ENCODE assay signal across 20 cellular contexts in genomic region chr3:56624725-56625124, GRCh38. TPM values are rescaled to one million over a fixed set of nuclear protein-coding genes. Genes with fewer than 3 reads are reported as not detected.
DNase-seq lines count a peak whose midpoint lies in the region; ATAC-seq and TF ChIP-seq lines count a peak whose summit lies in the region.
"Had no signal": no experiment of that assay in that cellular context is flagged by ENCODE, and none has a peak within 500 bp of the region (broad histone marks: within the 10 kb centered on the region; RNA-seq: fewer than 3 reads in every experiment).

No MANE protein-coding gene starts in this region.

- H3K4me1 Mint-ChIP-seq in activated T-cell treated with anti-CD3 and anti-CD28 coated beads, Interleukin-2, amount 50 U/mL, for 24 hours (ENCODE audit: low read depth), result peaks cover 26% of the 10 kb centered on the region
- H3K4me1 Mint-ChIP-seq in HFFc6 (ENCODE audit: low read depth), result peaks cover 31% of the 10 kb centered on the region
- peaks cover 2 to 27% of the 10 kb centered on the region in 2 donors for H3K4me1 Mint-ChIP-seq in effector memory CD8-positive, alpha-beta T cell (ENCODE audit: low read depth in 2 of 2)
- no peaks in the 10 kb centered on the region for H3K4me1 Mint-ChIP-seq in T-helper 2 cell treated with Interferon-gamma antibody and Interleukin-4, amounts not matched to agents 5 μg/mL and 100 μg/mL, for 36 hours (ENCODE audit: low read depth)

- no peak for TF ChIP-seq CTCF in HFFc6 (IDR thresholded peaks at IDR 0.05)

- ATAC-seq in effector memory CD8-positive, alpha-beta T cell (replicated peaks), result no peak
- ATAC-seq in HG03469 (IDR thresholded peaks at IDR 0.05; ENCODE audit: unreplicated experiment) (no peak), HG03095 (IDR thresholded peaks at IDR 0.05; ENCODE audit: unreplicated experiment) (no peak)
- ATAC-seq: A549; pancreas; stimulated activated memory B cell treated with anti-CD40 and anti-IgM and Interleukin-4, amounts not matched to agents 10 μg/mL and 1 μg/mL and 100 μg/mL, for 72 hours had no signal

- H3K4me3 Mint-ChIP-seq in activated T-cell treated with anti-CD3 and anti-CD28 coated beads, Interleukin-2, amount 50 U/mL, for 24 hours, result no peak overlapping the region
- no peak overlapping the region; the same call in 1 of the 2 replicates for H3K4me3 Mint-ChIP-seq in HFFc6
- H3K4me3 Mint-ChIP-seq in effector memory CD8-positive, alpha-beta T cell, result no peak overlapping the region
- no peak overlapping the region for H3K4me3 Mint-ChIP-seq in T-helper 2 cell treated with Interferon-gamma antibody and Interleukin-4, amounts not matched to agents 5 μg/mL and 100 μg/mL, for 36 hours
- H3K4me3 Mint-ChIP-seq: stimulated activated memory B cell treated with anti-CD40 and anti-IgM and Interleukin-4, amounts not matched to agents 10 μg/mL and 1 μg/mL and 100 μg/mL, for 72 hours had no signal

- DNase-seq in activated T-cell treated with anti-CD3 and anti-CD28 coated beads, Interleukin-2, amount 50 U/mL, for 24 hours, result no peak
- DNase-seq in activated T-cell treated with anti-CD3 and anti-CD28 coated beads, Interleukin-2, amount 50 U/mL, for 48 hours, result no peak
- DNase-seq in HFFc6 (peak; percentile 39), non-pigmented ciliary epithelial cell (ENCODE audit: low read depth) (peak; percentile 28)
- DNase-seq in effector memory CD8-positive, alpha-beta T cell, result no peak
- DNase-seq in T-helper 2 cell treated with Interferon-gamma antibody and Interleukin-4, amounts not matched to agents 5 μg/mL and 100 μg/mL, for 36 hours (ENCODE audit: low spot score), result no peak
- DNase-seq: activated CD4-positive, alpha-beta T cell treated with anti-CD3 and anti-CD28 coated beads for 48 hours; activated T-cell treated with anti-CD3 and anti-CD28 coated beads, Interleukin-2, amount 50 U/mL, for 1 hour; amygdala; Calu3; colonic mucosa; NCI-H1105; pancreas; SHP77 treated with DMSO at 0.1 percent for 48 hours; small intestine; T1000 had no signal

- peak overlapping the region; percentile 63 for H3K27ac Mint-ChIP-seq in activated T-cell treated with anti-CD3 and anti-CD28 coated beads, Interleukin-2, amount 50 U/mL, for 24 hours
- peak overlapping the region; percentile 71 for H3K27ac Mint-ChIP-seq in HFFc6
- peak overlapping the region; percentile 59 to 77 for H3K27ac Mint-ChIP-seq in effector memory CD8-positive, alpha-beta T cell
- no peak overlapping the region for H3K27ac Mint-ChIP-seq in T-helper 2 cell treated with Interferon-gamma antibody and Interleukin-4, amounts not matched to agents 5 μg/mL and 100 μg/mL, for 36 hours
- H3K27ac Mint-ChIP-seq: stimulated activated memory B cell treated with anti-CD40 and anti-IgM and Interleukin-4, amounts not matched to agents 10 μg/mL and 1 μg/mL and 100 μg/mL, for 72 hours had no signal

- H3K27me3 Mint-ChIP-seq in activated T-cell treated with anti-CD3 and anti-CD28 coated beads, Interleukin-2, amount 50 U/mL, for 24 hours, result no peaks in the 10 kb centered on the region
- peaks cover 5% of the 10 kb centered on the region for H3K27me3 Mint-ChIP-seq in HFFc6 (ENCODE audit: insufficient read depth)
- no peaks in the 10 kb centered on the region for H3K27me3 Mint-ChIP-seq in effector memory CD8-positive, alpha-beta T cell
- no peaks in the 10 kb centered on the region for H3K27me3 Mint-ChIP-seq in T-helper 2 cell treated with Interferon-gamma antibody and Interleukin-4, amounts not matched to agents 5 μg/mL and 100 μg/mL, for 36 hours (ENCODE audit: low read depth)
- H3K27me3 Mint-ChIP-seq: stimulated activated memory B cell treated with anti-CD40 and anti-IgM and Interleukin-4, amounts not matched to agents 10 μg/mL and 1 μg/mL and 100 μg/mL, for 72 hours had no signal

- no peaks in the 10 kb centered on the region for H3K9me3 Mint-ChIP-seq in activated T-cell treated with anti-CD3 and anti-CD28 coated beads, Interleukin-2, amount 50 U/mL, for 24 hours
- no peaks in the 10 kb centered on the region for H3K9me3 Mint-ChIP-seq in HFFc6
- H3K9me3 Mint-ChIP-seq in effector memory CD8-positive, alpha-beta T cell, result no peaks in the 10 kb centered on the region
- H3K9me3 Mint-ChIP-seq in T-helper 2 cell treated with Interferon-gamma antibody and Interleukin-4, amounts not matched to agents 5 μg/mL and 100 μg/mL, for 36 hours, result no peaks in the 10 kb centered on the region
- H3K9me3 Mint-ChIP-seq: stimulated activated memory B cell treated with anti-CD40 and anti-IgM and Interleukin-4, amounts not matched to agents 10 μg/mL and 1 μg/mL and 100 μg/mL, for 72 hours had no signal

- H3K36me3 Mint-ChIP-seq in activated T-cell treated with anti-CD3 and anti-CD28 coated beads, Interleukin-2, amount 50 U/mL, for 24 hours (ENCODE audit: low read depth), result peaks cover 93% of the 10 kb centered on the region
- peaks cover 59% of the 10 kb centered on the region for H3K36me3 Mint-ChIP-seq in HFFc6 (ENCODE audit: low read depth)
- H3K36me3 Mint-ChIP-seq in effector memory CD8-positive, alpha-beta T cell (ENCODE audit: insufficient read depth), result peaks cover 73% of the 10 kb centered on the region
- H3K36me3 Mint-ChIP-seq in T-helper 2 cell treated with Interferon-gamma antibody and Interleukin-4, amounts not matched to agents 5 μg/mL and 100 μg/mL, for 36 hours (ENCODE audit: low read depth), result peaks cover 63% of the 10 kb centered on the region

RNA-seq across cellular contexts. Expression of gene TASOR, which starts 58.3 kb away (rescaled TPM):
- total RNA-seq in HFFc6 (2021; fragmentation: NEBNext Ultra II Directional; extraction: Animal tissue kit (Norgen Biotek cat#: 25700)), result 10 to 100 TPM; 44.1 to 52.9 (median 47.6) TPM

Comparison
In these comparisons a context has a peak if more than half of its experiments do, and no peak if none do; other contexts are left out.
1. DNase-seq: peak in HFFc6 (single experiment) and non-pigmented ciliary epithelial cell (single experiment); none in activated T-cell treated with anti-CD3 and anti-CD28 coated beads, Interleukin-2, amount 50 U/mL, for 24 hours (single experiment), activated T-cell treated with anti-CD3 and anti-CD28 coated beads, Interleukin-2, amount 50 U/mL, for 48 hours (0 of 2), effector memory CD8-positive, alpha-beta T cell (0 of 3) and T-helper 2 cell treated with Interferon-gamma antibody and Interleukin-4, amounts not matched to agents 5 μg/mL and 100 μg/mL, for 36 hours (single experiment).